ENCODE assay signal across 31 cellular contexts in genomic region chr12:10756194-10756593, GRCh38. TPM values are rescaled to one million over a fixed set of nuclear protein-coding genes. Genes with fewer than 3 reads are reported as not detected.
"Had no signal": no experiment of that assay in that cellular context is flagged by ENCODE, and none has a peak within 500 bp of the region (broad histone marks: within the 10 kb centered on the region; RNA-seq: fewer than 3 reads in every experiment).

No MANE protein-coding gene starts in this region.

- H3K9me3 ChIP-seq: testis, thyroid gland, upper lobe of right lung, vagina had no signal

- H3K4me3 ChIP-seq: stomach, suprapubic skin, testis, thoracic aorta, thyroid gland, tibial artery, tibial nerve, transverse colon, upper lobe of left lung, upper lobe of right lung, uterus, vagina had no signal

- H3K4me1 ChIP-seq: stomach, suprapubic skin, thyroid gland, tibial artery, tibial nerve, transverse colon, upper lobe of left lung, upper lobe of right lung, uterus, vagina had no signal

- DNase-seq: stimulated activated CD4-positive, alpha-beta T cell treated with anti-CD3 and anti-CD28 coated beads, Interleukin-2, amount 100 ng/mL, for 48 hours; stimulated activated CD4-positive, alpha-beta T cell treated with anti-CD3 and anti-CD28 coated beads, Interleukin-4, amount 100 ng/mL, for 1 hour; stimulated activated CD4-positive, alpha-beta T cell treated with anti-CD3 and anti-CD28 coated beads, Interleukin-4, amount 100 ng/mL, for 24 hours; stimulated activated CD4-positive, alpha-beta T cell treated with anti-CD3 and anti-CD28 coated beads, Interleukin-4, amount 100 ng/mL, for 4 hours; stimulated activated CD8-positive, alpha-beta memory T cell treated with anti-CD3 and anti-CD28 coated beads, Interleukin-4, amount 100 ng/mL, for 48 hours; stimulated activated naive B cell treated with anti-CD40 and anti-IgM and Interleukin-4, amounts not matched to agents 10 μg/mL and 1 μg/mL and 100 μg/mL, for 72 hours; stimulated activated naive CD4-positive, alpha-beta T cell; stimulated activated naive CD4-positive, alpha-beta T cell treated with Interleukin-2 at 50 U/mL for 16 hours; stimulated activated naive CD8-positive, alpha-beta T cell treated with anti-CD3 and anti-CD28 coated beads, Interleukin-15, amount 100 ng/mL, for 72 hours; stimulated activated naive CD8-positive, alpha-beta T cell treated with anti-CD3 and anti-CD28 coated beads, Interleukin-15, Interleukin-2, amounts not matched to agents 100 U/mL and 50 U/mL, for 24 hours; stomach; substantia nigra; testis; thyroid gland; tibial artery; transverse colon; trophoblast cell; upper lobe of right lung; uterus had no signal

- H3K27me3 ChIP-seq: testis, thyroid gland, tibial nerve, upper lobe of left lung, upper lobe of right lung, uterus, vagina had no signal

- H3K27ac ChIP-seq: stomach, suprapubic skin, testis, thoracic aorta, thyroid gland, tibial artery, tibial nerve, transverse colon, upper lobe of left lung, upper lobe of right lung, uterus, vagina had no signal

- FAIRE-seq: urothelium cell line had no signal

- ATAC-seq: stimulated activated effector memory CD8-positive, alpha-beta T cell treated with anti-CD3 and anti-CD28 coated beads, Interleukin-12 subunit alpha, Interleukin-12 subunit beta, amount 100 ng/mL, for 72 hours; stimulated activated memory B cell treated with anti-CD40 and anti-IgM and Interleukin-4, amounts not matched to agents 10 μg/mL and 1 μg/mL and 100 μg/mL, for 72 hours; stimulated activated naive B cell treated with anti-CD40 and anti-IgM and Interleukin-4, amounts not matched to agents 10 μg/mL and 1 μg/mL and 100 μg/mL, for 72 hours; stimulated activated naive CD8-positive, alpha-beta T cell treated with anti-CD3 and anti-CD28 coated beads, Interleukin-15, amount 100 ng/mL, for 72 hours; stimulated activated naive CD8-positive, alpha-beta T cell treated with anti-CD3 and anti-CD28 coated beads, Interleukin-15, Interleukin-2, amounts not matched to agents 100 U/mL and 50 U/mL, for 24 hours; upper lobe of right lung had no signal

- H3K36me3 ChIP-seq: stomach, suprapubic skin, thoracic aorta, thyroid gland, tibial nerve, transverse colon, upper lobe of left lung, upper lobe of right lung, uterus, vagina had no signal

RNA-seq across cellular contexts. Expression of gene TAS2R7, which starts 46.2 kb away (rescaled TPM):
- total RNA-seq: stomach, subcutaneous adipose tissue, suprapubic skin, temporal lobe, testis, thoracic aorta, transverse colon, upper lobe of right lung, urinary bladder, vagina had no signal
- polyA plus RNA-seq: stomach, thymus, urinary bladder had no signal

RNA-seq across cellular contexts. Expression of gene TAS2R8, which starts 50.9 kb away (rescaled TPM):
- total RNA-seq: stomach, subcutaneous adipose tissue, suprapubic skin, testis, thoracic aorta, tibial nerve, transverse colon, upper lobe of left lung, upper lobe of right lung had no signal
- polyA plus RNA-seq: stomach, thymus, urinary bladder had no signal

RNA-seq across cellular contexts. Expression of gene TAS2R9, which starts 53.8 kb away (rescaled TPM):
- total RNA-seq: subcutaneous adipose tissue, suprapubic skin, testis, thoracic aorta, thyroid gland, tibial nerve, transverse colon, upper lobe of left lung, upper lobe of right lung, vagina had no signal
- polyA plus RNA-seq: stomach, thymus, urinary bladder had no signal
